Comparison of ENCODE assay signal across 8 cellular contexts in the genomic region with DNA sequence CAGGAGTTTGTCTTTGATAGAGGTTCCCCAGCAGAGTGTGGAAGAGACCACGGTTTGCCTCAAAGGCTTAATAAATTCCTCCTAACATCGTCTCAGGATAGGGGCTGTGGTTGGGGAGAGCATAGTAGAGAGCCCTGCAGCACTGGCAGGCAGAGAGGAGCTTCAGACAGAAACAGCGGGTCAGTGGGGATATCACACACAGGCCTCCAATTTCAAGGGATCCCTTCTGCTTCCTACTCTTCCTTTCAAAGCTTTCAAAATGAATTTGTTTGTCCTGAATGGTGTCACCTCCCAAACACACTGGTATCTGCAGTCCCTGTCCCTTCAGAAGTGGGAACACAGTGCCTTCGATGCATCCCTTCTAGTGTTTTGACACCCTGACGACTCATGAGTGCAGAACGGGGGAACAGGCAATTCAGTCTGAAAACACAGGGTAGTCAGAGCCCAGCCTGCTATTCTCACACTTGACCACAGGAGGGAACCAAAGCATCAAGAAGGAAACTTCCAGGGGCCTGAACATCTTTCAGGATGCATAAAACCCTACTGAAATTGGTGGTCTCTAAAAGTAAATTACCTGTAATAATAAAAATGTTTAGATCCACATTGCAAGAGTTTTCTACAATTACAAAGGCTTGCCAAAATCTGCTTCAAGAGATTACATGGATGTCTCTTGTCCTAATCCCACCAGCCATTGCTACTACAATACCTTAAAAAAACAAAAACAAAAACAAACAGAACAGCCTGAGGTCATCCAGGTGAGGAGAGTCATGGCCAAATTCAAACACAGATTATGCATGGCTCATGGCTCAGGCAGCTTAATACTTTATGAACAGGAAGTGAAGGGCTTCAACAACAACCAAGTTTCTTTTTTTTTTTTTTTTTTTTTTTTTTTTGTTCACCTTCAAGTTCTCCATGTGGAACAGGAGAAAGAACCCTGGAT. TPM values are rescaled to one million over a fixed set of nuclear protein-coding genes. Genes with fewer than 3 reads are reported as not detected.
DNase-seq lines count a peak whose midpoint lies in the region; ATAC-seq and TF ChIP-seq lines count a peak whose summit lies in the region.

No MANE protein-coding gene starts in this region.

- no peak overlapping the region for H3K4me3 ChIP-seq in lung

- peaks cover 2 to 8% of the 10 kb centered on the region in 2 donors for H3K4me1 ChIP-seq in lung (ENCODE audit: control insufficient read depth in 2 of 2, insufficient read depth in 2 of 2, low read length in 2 of 2)

- H3K9me3 ChIP-seq in lung (ENCODE audit: control insufficient read depth in 2 of 2, insufficient read depth in 1 of 2, low read length in 1 of 2): no peaks in the 10 kb centered on the region

- H3K36me3 ChIP-seq in lung (ENCODE audit: control insufficient read depth in 2 of 2, insufficient read depth in 2 of 2, low read length in 2 of 2): no peaks in the 10 kb centered on the region

- no peak overlapping the region for H3K27ac ChIP-seq in lung (ENCODE audit: low read depth in 1 of 2, low read length in 1 of 2)

- WGBS in lung, 2 donors: 36 to 41% methylated on average over 6 of the region's 6 CpGs

- peak; percentile 33 for DNase-seq in NK-92 treated with Interleukin-12 subunit alpha and Interleukin-12 subunit beta, amount 100 ng/mL, for 24 hours (lab: John Stamatoyannopoulos, UW)
- DNase-seq in NK-92 (lab: John Stamatoyannopoulos, UW; ENCODE audit: unreplicated experiment) (no peak), NCI-H526 treated with DMSO at 0.1 percent for 48 hours (lab: John Stamatoyannopoulos, UW) (peak; percentile 8), dermis microvascular lymphatic vessel endothelial cell (ENCODE audit: low read depth in 2 of 2) (peak; percentile 26 to 60), lung (ENCODE audit: low spot score) (peak; percentile 61)
- peak; percentile 57 to 63 for DNase-seq in activated CD4-positive, alpha-beta T cell treated with anti-CD3 and anti-CD28 coated beads, Interleukin-2, amount 50 U/mL, for 4 hours
- peak; percentile 36 to 48 for DNase-seq in stimulated activated CD8-positive, alpha-beta memory T cell treated with anti-CD3 and anti-CD28 coated beads, Interleukin-4, amount 100 ng/mL, for 1 hour (ENCODE audit: low read depth in 2 of 2, low spot score in 1 of 2)

- ATAC-seq in HG03066 (IDR thresholded peaks at IDR 0.05; ENCODE audit: low read depth, unreplicated experiment) (peak; percentile 53), lung (ENCODE audit: insufficient read depth, low FRiP score) (peak; percentile 66)

- TF ChIP-seq CTCF in lung (IDR thresholded peaks at IDR 0.05; ENCODE audit: control extremely low read depth, extremely low read depth): peak; percentile 91

- H3K27me3 ChIP-seq in lung (ENCODE audit: control insufficient read depth, insufficient read depth): no peaks in the 10 kb centered on the region

RNA-seq across cellular contexts. Expression of a gene that starts 49.8 kb away (rescaled TPM):
- total RNA-seq in dermis microvascular lymphatic vessel endothelial cell: not detected in 2 replicates
- total RNA-seq in lung: under 1 TPM; 0.11 to 0.28 TPM
- under 1 TPM in 1 of 2 donors, not detected in 1; 0.08 TPM for polyA plus RNA-seq in lung

RNA-seq across cellular contexts. Expression of a gene that starts 58.9 kb away (rescaled TPM):
- total RNA-seq in dermis microvascular lymphatic vessel endothelial cell (not detected in 2 replicates), lung (10 to 100 TPM in 1 of 2 donors, 1 to 10 TPM in 1; 1.7 to 10.5 TPM)
- polyA plus RNA-seq in lung: under 1 TPM; 0.31 to 0.39 TPM
